Comparison of ENCODE assay signal across 21 cellular contexts in genomic region chr5:94690778-94691177, GRCh38.
DNase-seq lines count a peak whose midpoint lies in the region; ATAC-seq and TF ChIP-seq lines count a peak whose summit lies in the region.
"Had no signal": no experiment of that assay in that cellular context is flagged by ENCODE, and none has a peak within 500 bp of the region (broad histone marks: within the 10 kb centered on the region; RNA-seq: fewer than 3 reads in every experiment).

No MANE protein-coding gene starts in this region.

- no peak overlapping the region for H3K4me2 ChIP-seq in IMR-90 (ENCODE audit: low read depth, low read length)

- H4K8ac ChIP-seq in IMR-90 (ENCODE audit: low read depth in 2 of 2, low read length in 2 of 2): no peak overlapping the region

- no peak overlapping the region for H3K4ac ChIP-seq in IMR-90 (ENCODE audit: low read depth, low read length)

- H3K23ac ChIP-seq in IMR-90 (ENCODE audit: low read depth, low read length): no peak overlapping the region

- no peak overlapping the region for H3K14ac ChIP-seq in IMR-90 (replicated peaks; ENCODE audit: low read depth, low read length)

- H3K9me1 ChIP-seq in IMR-90 (ENCODE audit: insufficient read depth, low read length): 0 out of 2 replicates have a peak, but pooled peaks cover 3% of the 10 kb centered on the region

- H2AFZ ChIP-seq in IMR-90 (replicated peaks; ENCODE audit: low read length, poor library complexity): no peak overlapping the region

- H3K4me1 ChIP-seq in IMR-90 (ENCODE audit: control insufficient read depth, insufficient read depth, low read length): peaks cover 4% of the 10 kb centered on the region
- H3K4me1 ChIP-seq: breast epithelium, left lung, psoas muscle had no signal

- CTCF ChIA-PET in IMR-90 (lab: Yijun Ruan, JAX): interaction anchor here (1.1 kb wide), 1 partner anchor 169 kb away, joined by 4 read pairs; no protein-coding TSS in a partner anchor

- no peak overlapping the region for H2AK9ac ChIP-seq in IMR-90 (replicated peaks; ENCODE audit: low read depth, low read length, poor library complexity)

- TF ChIP-seq POLR2A in IMR-90 (IDR thresholded peaks at IDR 0.05; ENCODE audit: low read depth, low read length): no peak

- no peak overlapping the region for H2BK15ac ChIP-seq in IMR-90 (ENCODE audit: low read depth, low read length)

- in situ Hi-C loops in IMR-90 (cut with MboI; ENCODE audit: low sequenced_read_pairs) (loop anchor here (10.0 kb wide), 1 partner anchor 1106 kb away; the partner anchor contains the start of genes NR2F1 and NR2F1-AS1), GM13976 (cut with MboI; ENCODE audit: low sequenced_read_pairs, unreplicated experiment) (no loop called here)

- no peak for TF ChIP-seq RAD21 in IMR-90 (IDR thresholded peaks at IDR 0.05; ENCODE audit: low read length)

- H3K9ac ChIP-seq in IMR-90 (ENCODE audit: low read depth, low read length): no peak overlapping the region

- no TSS peak for BruUV-seq in IMR-90 (replicated peaks; lab: Mats Ljungman, UMichigan)

- no peaks in the 10 kb centered on the region for H3K27me3 ChIP-seq in IMR-90 (ENCODE audit: control insufficient read depth, insufficient read depth, low read length)
- H3K27me3 ChIP-seq: breast epithelium, left lung had no signal

- no peaks in the 10 kb centered on the region for H4K20me1 ChIP-seq in IMR-90 (ENCODE audit: insufficient read depth, low read length)

- peak; percentile 93 for DNase-seq in DMS 273 (lab: John Stamatoyannopoulos, UW; ENCODE audit: unreplicated experiment)
- peak; percentile 56 for DNase-seq in IMR-90
- DNase-seq in NCI-H524 treated with DMSO at 0.1 percent for 48 hours (lab: John Stamatoyannopoulos, UW): peak; percentile 66
- DNase-seq in fibroblast of gingiva (ENCODE audit: low read depth): peak; percentile 4
- DNase-seq in GM13976 (ENCODE audit: low spot score): no peak
- no peak for DNase-seq in stimulated activated CD4-positive, alpha-beta T cell treated with anti-CD3 and anti-CD28 coated beads, Interleukin-4, amount 100 ng/mL, for 1 hour
- DNase-seq: activated CD4-positive, alpha-beta T cell treated with anti-CD3 and anti-CD28 coated beads for 48 hours; activated T-cell treated with anti-CD3 and anti-CD28 coated beads, Interleukin-2, amount 50 U/mL, for 1 hour; effector CD4-positive, alpha-beta T cell; hypothalamus; KBM-7; left lung; psoas muscle; SIG-M5; stimulated activated CD4-positive, alpha-beta T cell treated with anti-CD3 and anti-CD28 coated beads, Interleukin-12 subunit alpha, Interleukin-12 subunit beta, amount 100 ng/mL, for 4 hours; T-helper 9 cell had no signal

- no peak overlapping the region for H3K27ac ChIP-seq in IMR-90 (ENCODE audit: insufficient read depth, low read length)
- H3K27ac ChIP-seq: breast epithelium, HL-60, left lung, psoas muscle had no signal

- no peak overlapping the region for H2BK120ac ChIP-seq in IMR-90 (ENCODE audit: low read depth, low read length)

- no CpG with 5 or more reads among the region's 2 CpGs for whole genome bisulfite sequencing in IMR-90 (ENCODE audit: extremely low coverage in 2 of 2, insufficient read length in 1 of 2), 2 experiments

- TF ChIP-seq CTCF in IMR-90 (conservative IDR thresholded peaks at IDR 0.05; ENCODE audit: low read depth, low read length) (no peak), GM13976 (IDR thresholded peaks at IDR 0.05; ENCODE audit: borderline replicate concordance, control extremely low read depth, extremely low read depth, insufficient read depth, missing control alignments) (no peak)

- no peak overlapping the region for H2AK5ac ChIP-seq in IMR-90 (ENCODE audit: low read depth, low read length)

- H4K91ac ChIP-seq in IMR-90 (ENCODE audit: insufficient read depth, low read depth, low read length): no peak overlapping the region

- peaks cover 2% of the 10 kb centered on the region; the same call in 1 of the 2 replicates for H3K36me3 ChIP-seq in IMR-90 (ENCODE audit: control insufficient read depth, insufficient read depth, low read length)
- H3K36me3 ChIP-seq: breast epithelium had no signal

- ATAC-seq in IMR-90 (ENCODE audit: low read depth) (no peak), HG03135 (IDR thresholded peaks at IDR 0.05; ENCODE audit: unreplicated experiment) (no peak), HG03378 (IDR thresholded peaks at IDR 0.05; ENCODE audit: unreplicated experiment) (no peak)
- ATAC-seq: activated naive CD4-positive, alpha-beta T cell treated with anti-CD3 and anti-CD28 coated beads, Interleukin-2, amount 50 U/mL, for 72 hours; left lung; psoas muscle had no signal

- H2BK20ac ChIP-seq in IMR-90 (ENCODE audit: low read depth, low read length): no peak overlapping the region

- dilution Hi-C loops in IMR-90 (cut with HindIII; ENCODE audit: low sequenced_read_pairs, unreplicated experiment): no loop called here

- no peaks in the 10 kb centered on the region for H3K79me1 ChIP-seq in IMR-90 (ENCODE audit: low read depth in 1 of 2, low read length in 2 of 2)

- H3K9me3 ChIP-seq in IMR-90 (ENCODE audit: control insufficient read depth, insufficient read depth, low read length): no peaks in the 10 kb centered on the region
- H3K9me3 ChIP-seq: breast epithelium, left lung, psoas muscle had no signal

- no peak overlapping the region for H2BK5ac ChIP-seq in IMR-90 (ENCODE audit: low read depth, low read length, poor library complexity, severe bottlenecking)

- POLR2A ChIA-PET in IMR-90 (lab: Charles Lee; ENCODE audit: unreplicated experiment): no interaction called here

- H3K18ac ChIP-seq in IMR-90 (ENCODE audit: low read depth, low read length): no peak overlapping the region

- no peak overlapping the region for H3K4me3 ChIP-seq in IMR-90 (ENCODE audit: insufficient read depth, low read depth, low read length)
- H3K4me3 ChIP-seq: breast epithelium, left lung, psoas muscle had no signal

- H3K56ac ChIP-seq in IMR-90 (ENCODE audit: extremely low read depth, insufficient read depth, low read length): no peak overlapping the region

- intact Hi-C loops in IMR-90 (cut with micrococcal nuclease): loop anchor here (5.0 to 10.0 kb wide), 5 partner anchors 73 to 1103 kb away; partner anchors contain the start of genes KIAA0825 and SLF1

- no peak overlapping the region for H4K5ac ChIP-seq in IMR-90 (ENCODE audit: low read depth, low read length)

TF ChIP-seq in IMR-90, 13 proteins besides CTCF, POLR2A, EP300 and RAD21:
- no peak for TF ChIP-seq CEBPB (IDR thresholded peaks at IDR 0.05; ENCODE audit: low read depth, low read length)
- TF ChIP-seq RCOR1 (IDR thresholded peaks at IDR 0.05; ENCODE audit: insufficient replicate concordance, low read length): no peak
- no peak for TF ChIP-seq CHD1 (IDR thresholded peaks at IDR 0.05; ENCODE audit: low read depth, low read length)
- no peak for TF ChIP-seq FOS (IDR thresholded peaks at IDR 0.05; ENCODE audit: low read depth, low read length)
- TF ChIP-seq SMC3 (IDR thresholded peaks at IDR 0.05; ENCODE audit: low read depth, low read length): no peak
- no peak for TF ChIP-seq BHLHE40 (IDR thresholded peaks at IDR 0.05; ENCODE audit: low read depth, low read length)
- no peak for TF ChIP-seq MAFK (IDR thresholded peaks at IDR 0.05; ENCODE audit: low read depth, low read length)
- no peak for TF ChIP-seq MXI1 (IDR thresholded peaks at IDR 0.05; ENCODE audit: borderline replicate concordance, low read depth, low read length)
- TF ChIP-seq NFE2L2 (IDR thresholded peaks at IDR 0.05; ENCODE audit: low read depth, low read length): no peak
- TF ChIP-seq USF2 (IDR thresholded peaks at IDR 0.05; ENCODE audit: low read depth, low read length): no peak
- TF ChIP-seq RFX5 (IDR thresholded peaks at IDR 0.05; ENCODE audit: low read depth, low read length): no peak
- TF ChIP-seq ELK1 (IDR thresholded peaks at IDR 0.05; ENCODE audit: borderline replicate concordance, low read depth, low read length): no peak

Comparison
In these comparisons a context has a peak if more than half of its experiments do, and no peak if none do; other contexts are left out.
1. DNase-seq: peak in DMS 273 (single experiment), IMR-90 (single experiment), NCI-H524 treated with DMSO at 0.1 percent for 48 hours (single experiment) and fibroblast of gingiva (single experiment); none in GM13976 (single experiment) and stimulated activated CD4-positive, alpha-beta T cell treated with anti-CD3 and anti-CD28 coated beads, Interleukin-4, amount 100 ng/mL, for 1 hour (single experiment).